Comparison of ENCODE assay signal across 10 cellular contexts in the genomic region with DNA sequence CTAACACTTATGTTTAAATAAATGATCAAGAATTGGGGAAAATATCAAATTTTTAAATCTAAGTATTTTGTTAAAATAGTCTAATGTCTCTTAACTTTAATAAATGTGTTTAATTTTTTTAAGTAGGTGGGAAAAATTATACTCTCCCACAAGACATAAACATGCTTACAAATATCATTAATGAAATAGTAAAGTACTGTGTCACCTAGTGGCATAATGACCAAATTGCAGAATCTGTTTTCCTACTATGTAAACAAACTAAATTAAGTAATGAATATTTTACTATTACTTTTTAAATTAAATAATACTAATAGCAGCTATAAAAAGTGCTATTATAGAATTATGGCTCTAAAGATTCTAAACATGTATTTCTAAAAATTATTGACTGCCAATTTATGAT. TPM values are rescaled to one million over a fixed set of nuclear protein-coding genes. Genes with fewer than 3 reads are reported as not detected.
DNase-seq lines count a peak whose midpoint lies in the region; ATAC-seq, FAIRE-seq and TF ChIP-seq lines count a peak whose summit lies in the region.
"Had no signal": no experiment of that assay in that cellular context is flagged by ENCODE, and none has a peak within 500 bp of the region (broad histone marks: within the 10 kb centered on the region; RNA-seq: fewer than 3 reads in every experiment).

No MANE protein-coding gene starts in this region.

- H3K36me3 ChIP-seq in MM.1S (replicated peaks; ENCODE audit: insufficient read depth, low read length) (no peaks in the 10 kb centered on the region), spleen (peaks cover 0 to 63% (median 8%) of the 10 kb centered on the region in 6 donors)
- no peaks in the 10 kb centered on the region for H3K36me3 ChIP-seq in CD8-positive, alpha-beta memory T cell (ENCODE audit: insufficient read depth, low read length)

- H3K27me3 Mint-ChIP-seq in CD8-positive, alpha-beta memory T cell: no peaks in the 10 kb centered on the region
- H3K27me3 Mint-ChIP-seq: CD4-positive, alpha-beta T cell had no signal

- no peaks in the 10 kb centered on the region for H4K20me1 ChIP-seq in MM.1S (ENCODE audit: insufficient read depth, low read length)

- H3K36me3 Mint-ChIP-seq in CD8-positive, alpha-beta memory T cell: peaks cover 33 to 68% (median 35%) of the 10 kb centered on the region in 3 donors

- TF ChIP-seq POLR2A in spleen (IDR thresholded peaks at IDR 0.05): no peak

- H3K27ac ChIP-seq in MM.1S (ENCODE audit: low read length) (no peak overlapping the region), spleen (no peak overlapping the region)
- no peak overlapping the region for H3K27ac ChIP-seq in CD8-positive, alpha-beta memory T cell (ENCODE audit: low read depth, low read length)

- H3K27ac Mint-ChIP-seq in CD8-positive, alpha-beta memory T cell: no peak overlapping the region
- H3K27ac Mint-ChIP-seq: CD4-positive, alpha-beta T cell had no signal

- no peaks in the 10 kb centered on the region for H3K9me2 ChIP-seq in MM.1S (replicated peaks; ENCODE audit: insufficient read depth, low read length)

- peaks cover 0 to 3% (median 0%) of the 10 kb centered on the region in 5 donors for H3K9me3 Mint-ChIP-seq in CD8-positive, alpha-beta memory T cell

- ATAC-seq in HG03565 (IDR thresholded peaks at IDR 0.05; ENCODE audit: unreplicated experiment): no peak

- no peaks in the 10 kb centered on the region for H3K9me3 ChIP-seq in MM.1S (replicated peaks; ENCODE audit: insufficient read depth, low read length)
- no peaks in the 10 kb centered on the region for H3K9me3 ChIP-seq in spleen
- H3K9me3 ChIP-seq in CD8-positive, alpha-beta memory T cell (ENCODE audit: low read length): no peaks in the 10 kb centered on the region

- H3K4me1 ChIP-seq in MM.1S (ENCODE audit: low read length) (no peaks in the 10 kb centered on the region), spleen (no peaks in the 10 kb centered on the region)
- H3K4me1 ChIP-seq in CD8-positive, alpha-beta memory T cell (ENCODE audit: insufficient read depth, low read length): no peaks in the 10 kb centered on the region

- H3K4me3 ChIP-seq in MM.1S (ENCODE audit: low read length) (no peak overlapping the region), spleen (no peak overlapping the region)
- H3K4me3 ChIP-seq in CD8-positive, alpha-beta memory T cell (ENCODE audit: low read length): no peak overlapping the region

- TF ChIP-seq CTCF in MM.1S (IDR thresholded peaks at IDR 0.05; ENCODE audit: low read length) (peak; percentile 35), spleen (IDR thresholded peaks at IDR 0.05 in 8 of 11, conservative IDR thresholded peaks at IDR 0.05 in 3 of 11) (peak in 6 of 11 experiments; percentile 9 to 52 (median 40))

- peaks cover 7 to 13% (median 8%) of the 10 kb centered on the region in 3 donors for H3K4me1 Mint-ChIP-seq in CD8-positive, alpha-beta memory T cell

- CTCF ChIA-PET in CD8-positive, alpha-beta memory T cell (lab: Charles Lee): no interaction called here

- H3K27me3 ChIP-seq in MM.1S (replicated peaks; ENCODE audit: insufficient read depth, low read length) (no peaks in the 10 kb centered on the region), spleen (replicated peaks in 1 of 7) (no peaks in the 10 kb centered on the region)
- no peaks in the 10 kb centered on the region for H3K27me3 ChIP-seq in CD8-positive, alpha-beta memory T cell (ENCODE audit: insufficient read depth, low read length, poor library complexity, severe bottlenecking)

- intact Hi-C loops in spleen (cut with DNase I; ENCODE audit: low total_unique reads): no loop called here

- no peak overlapping the region for H3K4me2 ChIP-seq in MM.1S (ENCODE audit: low read depth, low read length)

- no peak overlapping the region for H2AFZ ChIP-seq in MM.1S (ENCODE audit: low read length)

- POLR2A ChIA-PET in CD8-positive, alpha-beta memory T cell (lab: Charles Lee): no interaction called here

- DNase-seq in NCI-H345 (lab: John Stamatoyannopoulos, UW) (peak; percentile 1), NCI-H345 treated with DMSO at 0.1 percent for 48 hours (lab: John Stamatoyannopoulos, UW; ENCODE audit: unreplicated experiment) (no peak), MM.1S (peak; percentile 19), spleen (no peak)
- DNase-seq in CD8-positive, alpha-beta memory T cell: no peak
- no peak for DNase-seq in activated CD8-positive, alpha-beta memory T cell treated with anti-CD3 and anti-CD28 coated beads for 24 hours
- DNase-seq: CD4-positive, alpha-beta T cell; T-helper 9 cell had no signal

- H3K4me3 Mint-ChIP-seq in CD8-positive, alpha-beta memory T cell: no peak overlapping the region
- H3K4me3 Mint-ChIP-seq: CD4-positive, alpha-beta T cell had no signal

- FAIRE-seq in endometrium (lab: Jason Lieb, UNC): peak; percentile 80

- H3F3A ChIP-seq in MM.1S (ENCODE audit: insufficient read depth, low read length): no peaks in the 10 kb centered on the region

- no peaks in the 10 kb centered on the region for H3K79me2 ChIP-seq in MM.1S (ENCODE audit: low read length)

- no peak overlapping the region for H3K9ac ChIP-seq in MM.1S (ENCODE audit: low read length)

RNA-seq across cellular contexts. Expression of a gene that starts 52.0 kb away (rescaled TPM):
- total RNA-seq in spleen: 1 to 10 TPM; 2.7 to 9.5 (median 4.4) TPM
- 1 to 10 TPM; 4.3 to 7.9 (median 7.4) TPM for polyA plus RNA-seq in spleen
- 10 to 100 TPM; 25.6 to 27.4 TPM for total RNA-seq in CD8-positive, alpha-beta memory T cell
- 3.8 TPM for polyA plus RNA-seq in CD8-positive, alpha-beta memory T cell

Comparison
In these comparisons a context has a peak if more than half of its experiments do, and no peak if none do; other contexts are left out.
1. DNase-seq: peak in NCI-H345 (single experiment) and MM.1S (single experiment); none in NCI-H345 treated with DMSO at 0.1 percent for 48 hours (single experiment), spleen (single experiment), CD8-positive, alpha-beta memory T cell (0 of 5) and activated CD8-positive, alpha-beta memory T cell treated with anti-CD3 and anti-CD28 coated beads for 24 hours (single experiment).